Comparison of ENCODE assay signal across 8 cellular contexts in the genomic region with DNA sequence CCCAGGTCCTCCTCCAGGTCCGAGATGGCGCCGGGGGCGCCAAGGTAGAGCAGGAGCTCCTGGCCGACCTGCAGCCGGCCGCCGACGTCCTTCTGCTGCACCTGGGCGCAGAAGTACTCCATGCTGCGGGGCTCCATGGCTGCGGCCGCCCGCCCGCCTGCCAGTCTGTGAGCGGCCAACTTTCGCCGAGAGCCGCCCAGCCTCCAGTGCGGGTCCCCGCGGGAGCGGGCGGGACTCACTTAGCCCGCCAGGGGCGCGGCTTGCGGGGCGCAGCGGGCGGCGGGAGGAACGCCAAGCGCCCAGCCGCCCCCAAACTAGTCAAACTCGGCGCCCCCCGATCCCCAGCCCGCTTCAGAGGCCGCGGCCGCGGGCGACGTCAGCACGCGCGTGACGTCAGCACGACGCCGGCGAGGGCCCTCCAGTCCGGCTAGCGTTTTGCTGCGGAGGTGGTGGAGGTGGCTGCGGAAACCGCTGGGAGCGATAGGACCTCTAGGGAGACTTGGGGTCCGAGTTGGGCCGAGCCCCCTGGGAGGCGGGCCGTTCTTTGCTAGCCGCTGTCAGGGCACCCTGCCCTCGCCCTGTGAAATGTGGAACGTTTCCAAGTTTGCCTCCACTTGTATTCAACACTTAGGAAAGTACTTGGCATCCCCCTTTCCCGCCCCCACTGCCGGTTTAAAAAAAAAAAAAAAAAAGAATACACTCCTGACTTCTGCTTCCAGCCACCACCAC. TPM values are rescaled to one million over a fixed set of nuclear protein-coding genes. Genes with fewer than 3 reads are reported as not detected.
DNase-seq lines count a peak whose midpoint lies in the region; ATAC-seq and TF ChIP-seq lines count a peak whose summit lies in the region.

A gene (minus strand): TSS at position 389 of the 729 bp plus-strand sequence. CDS start 252 bp downstream, at position 137.

- no peak for TF ChIP-seq CTCF in fibroblast of lung (conservative IDR thresholded peaks at IDR 0.05 in 1 of 2, IDR thresholded peaks at IDR 0.05 in 1 of 2; ENCODE audit: low read depth in 1 of 2, low read length in 2 of 2)

- no peaks in the 10 kb centered on the region for H3K9me3 Mint-ChIP-seq in naive thymus-derived CD8-positive, alpha-beta T cell
- no peaks in the 10 kb centered on the region for H3K9me3 Mint-ChIP-seq in stimulated activated naive B cell treated with anti-CD40 and anti-IgM and Interleukin-4, amounts not matched to agents 10 μg/mL and 1 μg/mL and 100 μg/mL, for 72 hours

- H3K27me3 Mint-ChIP-seq in naive thymus-derived CD8-positive, alpha-beta T cell, result no peaks in the 10 kb centered on the region
- H3K27me3 Mint-ChIP-seq in stimulated activated naive B cell treated with anti-CD40 and anti-IgM and Interleukin-4, amounts not matched to agents 10 μg/mL and 1 μg/mL and 100 μg/mL, for 72 hours, result no peaks in the 10 kb centered on the region

- no peaks in the 10 kb centered on the region for H3K36me3 ChIP-seq in fibroblast of lung (ENCODE audit: control insufficient read depth, insufficient read depth, low read length)

- peaks cover 0 to 22% (median 9%) of the 10 kb centered on the region in 4 donors for H3K4me1 Mint-ChIP-seq in naive thymus-derived CD8-positive, alpha-beta T cell
- peaks cover 0 to 7% of the 10 kb centered on the region in 2 donors for H3K4me1 Mint-ChIP-seq in stimulated activated naive B cell treated with anti-CD40 and anti-IgM and Interleukin-4, amounts not matched to agents 10 μg/mL and 1 μg/mL and 100 μg/mL, for 72 hours

- H3K27ac Mint-ChIP-seq in naive thymus-derived CD8-positive, alpha-beta T cell, result peak within 1 kb of the TSS in 9 of 10 donors; percentile 93 to 99 (median 99)
- H3K27ac Mint-ChIP-seq in stimulated activated naive B cell treated with anti-CD40 and anti-IgM and Interleukin-4, amounts not matched to agents 10 μg/mL and 1 μg/mL and 100 μg/mL, for 72 hours, result peak within 1 kb of the TSS; percentile 97

- H3K9me3 ChIP-seq in fibroblast of lung (ENCODE audit: control insufficient read depth, insufficient read depth, low read depth, low read length), result no peaks in the 10 kb centered on the region

- H3K27me3 ChIP-seq in fibroblast of lung (ENCODE audit: control insufficient read depth, insufficient read depth, low read length), result no peaks in the 10 kb centered on the region

- peaks cover 4% of the 10 kb centered on the region for H3K4me1 ChIP-seq in fibroblast of lung (ENCODE audit: control insufficient read depth, extremely low read depth, insufficient read depth, low read length)

- H3K4me2 ChIP-seq in fibroblast of lung (ENCODE audit: extremely low read depth, insufficient read depth, low read length), result peak within 1 kb of the TSS; percentile 95

- H3K27ac ChIP-seq in fibroblast of lung (ENCODE audit: insufficient read depth, low read length), result peak within 1 kb of the TSS; percentile 94

- ATAC-seq in GM21737 (IDR thresholded peaks at IDR 0.05; ENCODE audit: unreplicated experiment), result peak; percentile 95
- peak; percentile 82 to 85 for ATAC-seq in naive thymus-derived CD8-positive, alpha-beta T cell
- peak; percentile 93 to 96 for ATAC-seq in stimulated activated naive B cell treated with anti-CD40 and anti-IgM and Interleukin-4, amounts not matched to agents 10 μg/mL and 1 μg/mL and 100 μg/mL, for 72 hours (replicated peaks)

- peak within 1 kb of the TSS in 7 of 10 donors; percentile 93 to 99 (median 97) for H3K4me3 Mint-ChIP-seq in naive thymus-derived CD8-positive, alpha-beta T cell
- H3K4me3 Mint-ChIP-seq in stimulated activated naive B cell treated with anti-CD40 and anti-IgM and Interleukin-4, amounts not matched to agents 10 μg/mL and 1 μg/mL and 100 μg/mL, for 72 hours, result peak within 1 kb of the TSS; percentile 96 to 97

- no peaks in the 10 kb centered on the region for H4K20me1 ChIP-seq in fibroblast of lung (ENCODE audit: control insufficient read depth, extremely low read depth, insufficient read depth, low read length)

- H2AFZ ChIP-seq in fibroblast of lung (ENCODE audit: low read length), result peak within 1 kb of the TSS; percentile 94

- H3K9ac ChIP-seq in fibroblast of lung (ENCODE audit: insufficient read depth, low read length), result peak within 1 kb of the TSS; percentile 95

- POLR2A ChIA-PET in naive thymus-derived CD8-positive, alpha-beta T cell (lab: Charles Lee), result interaction anchor here (0.6 to 1.9 kb wide), 5 partner anchors 59 to 1145 kb away, joined by 3 to 6 read pairs (median 3); a partner anchor contains a TSS

- H3K36me3 Mint-ChIP-seq in naive thymus-derived CD8-positive, alpha-beta T cell, result no peaks in the 10 kb centered on the region
- no peaks in the 10 kb centered on the region for H3K36me3 Mint-ChIP-seq in stimulated activated naive B cell treated with anti-CD40 and anti-IgM and Interleukin-4, amounts not matched to agents 10 μg/mL and 1 μg/mL and 100 μg/mL, for 72 hours

- DNase-seq in DMS79 (lab: John Stamatoyannopoulos, UW) (peak; percentile 17), KG1 (lab: John Stamatoyannopoulos, UW) (peak; percentile 67), RKO (ENCODE audit: low spot score) (peak; percentile 89), activated T-helper 1 cell treated with Interleukin-2 at 50 U/mL for 16 hours (ENCODE audit: low read depth) (peak; percentile 72), fibroblast of lung (ENCODE audit: low read depth in 2 of 2) (peak; percentile 88 to 89)
- DNase-seq in naive thymus-derived CD8-positive, alpha-beta T cell, result peak; percentile 79 to 93 (median 90)
- peak; percentile 87 for DNase-seq in stimulated activated naive B cell treated with anti-CD40 and anti-IgM and Interleukin-4, amounts not matched to agents 10 μg/mL and 1 μg/mL and 100 μg/mL, for 72 hours

- H3K4me3 ChIP-seq in fibroblast of lung (replicated peaks in 1 of 4; ENCODE audit: control extremely low read depth in 1 of 4, insufficient read depth in 1 of 4, low read depth in 3 of 4, low read length in 4 of 4), result peak within 1 kb of the TSS; percentile 69 to 88 (median 80)

- H3K79me2 ChIP-seq in fibroblast of lung (ENCODE audit: control insufficient read depth, insufficient read depth, low read length), result peaks cover 34% of the 10 kb centered on the region

RNA-seq across cellular contexts. Expression of the gene that starts here (rescaled TPM):
- 42.1 and 62.6 TPM in 2 replicates for total RNA-seq in fibroblast of lung
- polyA plus RNA-seq in fibroblast of lung, result 26.0 and 31.8 TPM in 2 replicates
- polyA plus RNA-seq in fibroblast of lung (2012), result 14.1 and 14.6 TPM in 2 replicates
- polyA minus RNA-seq in fibroblast of lung (ENCODE audit: low replicate concordance), result 15.9 and 17.6 TPM in 2 replicates
- total RNA-seq in naive thymus-derived CD8-positive, alpha-beta T cell, result 10 to 100 TPM; 59.3 to 60.9 TPM
- 1 to 10 TPM; 4.9 to 6.8 (median 6.0) TPM for polyA plus RNA-seq in naive thymus-derived CD8-positive, alpha-beta T cell

Comparison
In these comparisons a context has a peak if more than half of its experiments do, and no peak if none do; other contexts are left out.
1. Peak in every context shown above with its lines: DNase-seq, ATAC-seq, H3K4me3 ChIP-seq and H3K27ac ChIP-seq.
2. DNase-seq: peak in every context shown above with its lines; median percentile 90 in naive thymus-derived CD8-positive, alpha-beta T cell; 89 in RKO; 88 in fibroblast of lung; 87 in stimulated activated naive B cell treated with anti-CD40 and anti-IgM and Interleukin-4, amounts not matched to agents 10 μg/mL and 1 μg/mL and 100 μg/mL, for 72 hours; 72 in activated T-helper 1 cell treated with Interleukin-2 at 50 U/mL for 16 hours; 67 in KG1; 17 in DMS79.